ENCODE assay signal across 8 cellular contexts in the genomic region with DNA sequence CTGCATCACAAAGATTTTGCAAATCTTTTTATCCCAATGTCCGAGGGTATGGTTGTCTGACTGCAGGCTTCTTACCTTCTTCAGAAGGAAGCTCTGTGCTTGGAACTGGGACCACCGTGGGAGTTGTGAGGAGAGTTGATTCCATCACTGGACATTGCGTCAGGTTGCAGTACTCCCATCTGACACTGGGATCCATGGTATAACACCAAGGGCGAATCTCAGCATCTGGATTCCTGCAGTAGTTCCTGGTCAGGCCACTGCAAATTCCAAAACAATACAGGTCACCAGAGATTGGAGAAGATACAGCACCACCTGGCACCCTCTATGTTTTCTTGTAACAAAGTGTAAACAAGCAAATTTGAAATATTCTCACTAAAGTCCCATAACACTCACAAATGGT.
"Had no signal": no experiment of that assay in that cellular context is flagged by ENCODE, and none has a peak within 500 bp of the region (broad histone marks: within the 10 kb centered on the region; RNA-seq: fewer than 3 reads in every experiment).

No MANE protein-coding gene starts in this region.

- ATAC-seq: GM12878 had no signal

- DNase-seq: GDM1, GF-D8 had no signal

- H3K4me3 ChIP-seq: GM12878 had no signal

- FAIRE-seq: G401.6, GM12878, GM12891, GM12892, GM18507, GM19239 had no signal
